8 cellular contexts compared by ENCODE assay signal in the genomic region with DNA sequence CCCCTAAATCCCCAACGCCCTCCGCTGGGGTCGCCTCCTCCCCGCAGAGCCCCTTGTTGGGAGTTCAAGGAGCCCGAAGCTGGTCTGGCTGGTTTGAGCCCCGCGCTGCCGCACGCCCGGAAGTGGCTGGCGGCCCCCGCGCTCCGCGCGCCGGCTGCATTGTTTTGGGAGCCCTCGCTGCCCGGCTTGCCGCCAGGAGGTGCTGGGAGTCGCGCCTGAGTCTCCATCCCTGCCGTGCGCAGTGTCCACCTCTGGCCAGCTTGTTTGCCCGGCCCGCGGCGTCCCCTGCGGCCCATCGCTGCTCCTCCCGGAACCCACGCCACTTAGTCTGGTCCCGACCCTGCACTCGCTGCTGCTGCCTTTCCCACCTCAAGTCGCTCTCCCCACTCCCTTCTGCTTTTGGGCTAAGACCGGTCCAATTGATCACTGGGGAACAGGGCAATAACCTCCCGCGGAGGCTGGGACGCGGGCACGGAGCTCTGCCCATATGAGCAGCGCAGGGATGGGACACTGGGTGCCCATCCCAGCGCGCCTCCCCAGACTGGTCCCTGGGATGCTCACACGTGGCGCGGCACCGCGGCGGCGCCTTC. TPM values are rescaled to one million over a fixed set of nuclear protein-coding genes. Genes with fewer than 3 reads are reported as not detected.
DNase-seq lines count a peak whose midpoint lies in the region; ATAC-seq and TF ChIP-seq lines count a peak whose summit lies in the region.

No MANE protein-coding gene starts in this region.

- H3K14ac ChIP-seq in mesenchymal stem cell (ENCODE audit: low read length in 2 of 2) = peak overlapping the region in 1 of 2 experiments; percentile 4

- H2BK120ac ChIP-seq in mesenchymal stem cell (ENCODE audit: low read depth, low read length) = no peak overlapping the region

- no peak overlapping the region for H3K27ac ChIP-seq in brain microvascular endothelial cell
- no peak overlapping the region for H3K27ac ChIP-seq in mesenchymal stem cell (ENCODE audit: low read length, poor library complexity, severe bottlenecking)
- H3K27ac ChIP-seq in tibial nerve = peak overlapping the region in 2 of 4 donors; percentile 15 to 70

- TF ChIP-seq CTCF in brain microvascular endothelial cell (IDR thresholded peaks at IDR 0.05; ENCODE audit: low read depth, low read length, missing control alignments) = peak; percentile 41
- peak in 1 of 5 experiments; percentile 36 for TF ChIP-seq CTCF in tibial nerve (IDR thresholded peaks at IDR 0.05)

- in situ Hi-C loops in brain microvascular endothelial cell (cut with HindIII; ENCODE audit: low pct_ligation_motif_present, low sequenced_read_pairs) = no loop called here

- 4% methylated on average over 51 of the region's 51 CpGs for WGBS in mesenchymal stem cell
- WGBS in tibial nerve, 2 donors = 5 to 9% methylated on average over 34 to 42 of the region's 51 CpGs

- H3K4me3 ChIP-seq in brain microvascular endothelial cell (ENCODE audit: low read depth, low read length) (peak overlapping the region; percentile 12), mesenchymal stem cell (ENCODE audit: insufficient read depth in 1 of 2, low read depth in 1 of 2, low read length in 2 of 2) (peak overlapping the region; percentile 25 to 65), tibial nerve (peak overlapping the region; percentile 7 to 49 (median 31))

- no peak overlapping the region for H3K4ac ChIP-seq in mesenchymal stem cell (ENCODE audit: low read depth in 1 of 2, low read length in 2 of 2)

- peak overlapping the region; percentile 43 for H4K91ac ChIP-seq in mesenchymal stem cell (ENCODE audit: low read length)

- H2BK12ac ChIP-seq in mesenchymal stem cell (ENCODE audit: low read length in 2 of 2) = peak overlapping the region in 1 of 2 experiments; percentile 8

- no peaks in the 10 kb centered on the region for H3K79me1 ChIP-seq in mesenchymal stem cell (replicated peaks; ENCODE audit: low read length, poor library complexity, severe bottlenecking)

- H2BK5ac ChIP-seq in mesenchymal stem cell (ENCODE audit: low read depth, low read length, poor library complexity, severe bottlenecking) = no peak overlapping the region

- no peak overlapping the region for H4K8ac ChIP-seq in mesenchymal stem cell (ENCODE audit: low read length)

- peak overlapping the region; percentile 54 for H3K4me2 ChIP-seq in mesenchymal stem cell (ENCODE audit: low read length, poor library complexity, severe bottlenecking)

- TF ChIP-seq EP300 in tibial nerve (IDR thresholded peaks at IDR 0.05) = no peak

- DNase-seq in stimulated activated CD4-positive, alpha-beta T cell treated with anti-CD3 and anti-CD28 coated beads, Interleukin-15, amount 100 ng/mL, for 24 hours = peak; percentile 67
- no peak for DNase-seq in stimulated activated CD4-positive, alpha-beta T cell treated with anti-CD3 and anti-CD28 coated beads, Interleukin-12 subunit alpha, Interleukin-12 subunit beta, amount 100 ng/mL, for 4 hours
- no peak for DNase-seq in brain microvascular endothelial cell
- DNase-seq in mesenchymal stem cell = peak; percentile 47
- peak; percentile 35 to 41 for DNase-seq in tibial nerve (ENCODE audit: low spot score in 2 of 2)
- no peak for DNase-seq in medulla oblongata (ENCODE audit: extremely low spot score)
- no peak for DNase-seq in NCI-H524 (lab: John Stamatoyannopoulos, UW)

- peak overlapping the region; percentile 92 for H2BK15ac ChIP-seq in mesenchymal stem cell (ENCODE audit: low read depth, poor library complexity, severe bottlenecking)

- no peak overlapping the region for H2AK5ac ChIP-seq in mesenchymal stem cell (ENCODE audit: low read length, severe bottlenecking)

- H3K27me3 ChIP-seq in brain microvascular endothelial cell (replicated peaks) (peaks cover 80% of the 10 kb centered on the region), mesenchymal stem cell (ENCODE audit: control insufficient read depth in 1 of 2, insufficient read depth in 1 of 2, low read length in 2 of 2) (peaks cover 53 to 79% of the 10 kb centered on the region in 2 experiments), tibial nerve (peaks cover 0 to 80% of the 10 kb centered on the region in 2 donors)

- H3K4me1 ChIP-seq in mesenchymal stem cell (ENCODE audit: control insufficient read depth, insufficient read depth, low read depth, low read length) = peaks cover 26% of the 10 kb centered on the region
- peaks cover 0 to 64% (median 27%) of the 10 kb centered on the region in 4 donors for H3K4me1 ChIP-seq in tibial nerve

- H3K23ac ChIP-seq in mesenchymal stem cell (ENCODE audit: low read length in 2 of 2) = no peak overlapping the region

- H3K18ac ChIP-seq in mesenchymal stem cell (ENCODE audit: low read depth in 1 of 2, low read length in 2 of 2) = peak overlapping the region in 1 of 2 experiments; percentile 54

- no peak for ATAC-seq in HG03175 (IDR thresholded peaks at IDR 0.05; ENCODE audit: unreplicated experiment)

- H3K9me3 ChIP-seq in mesenchymal stem cell (ENCODE audit: control insufficient read depth, low read length) (no peaks in the 10 kb centered on the region), tibial nerve (no peaks in the 10 kb centered on the region)

- no peak overlapping the region for H2AFZ ChIP-seq in mesenchymal stem cell (ENCODE audit: low read depth, low read length)

- H3K36me3 ChIP-seq in brain microvascular endothelial cell (replicated peaks) = no peaks in the 10 kb centered on the region
- H3K36me3 ChIP-seq in mesenchymal stem cell (ENCODE audit: control insufficient read depth in 1 of 2, insufficient read depth in 2 of 2, low read depth in 1 of 2, low read length in 2 of 2) = peaks cover 0 to 3% of the 10 kb centered on the region in 2 experiments
- H3K36me3 ChIP-seq in tibial nerve = no peaks in the 10 kb centered on the region

- H3K9ac ChIP-seq in mesenchymal stem cell (ENCODE audit: low read length) = peak overlapping the region; percentile 77

- TF ChIP-seq POLR2A in tibial nerve (IDR thresholded peaks at IDR 0.05) = no peak

RNA-seq across cellular contexts. Expression of a gene that starts 2.2 kb away (rescaled TPM):
- 6.0 TPM for polyA plus RNA-seq in mesenchymal stem cell (2013, experiment 1 of 2)
- polyA plus RNA-seq in mesenchymal stem cell (2013, experiment 2 of 2) = 6.2 TPM
- total RNA-seq in tibial nerve = 10 to 100 TPM in 3 of 4 donors, 1 to 10 TPM in 1; 9.9 to 38.0 (median 21.8) TPM

RNA-seq across cellular contexts. Expression of a gene that starts 31.2 kb away (rescaled TPM):
- not detected for polyA plus RNA-seq in mesenchymal stem cell (2013, experiment 1 of 2)
- polyA plus RNA-seq in mesenchymal stem cell (2013, experiment 2 of 2) = 0.05 TPM
- total RNA-seq in tibial nerve = under 1 TPM in 2 of 4 donors, not detected in 2; 0.39 to 0.63 TPM

Comparison
In these comparisons a context has a peak if more than half of its experiments do, and no peak if none do; other contexts are left out.
1. DNase-seq: peak in stimulated activated CD4-positive, alpha-beta T cell treated with anti-CD3 and anti-CD28 coated beads, Interleukin-15, amount 100 ng/mL, for 24 hours (single experiment), mesenchymal stem cell (single experiment) and tibial nerve (2 of 2); none in stimulated activated CD4-positive, alpha-beta T cell treated with anti-CD3 and anti-CD28 coated beads, Interleukin-12 subunit alpha, Interleukin-12 subunit beta, amount 100 ng/mL, for 4 hours (single experiment), brain microvascular endothelial cell (single experiment), medulla oblongata (single experiment) and NCI-H524 (0 of 2).
2. Peak in every context shown above with its lines, with median percentiles within 50 percentile points of each other: H3K4me3 ChIP-seq.